25 cellular contexts compared by ENCODE assay signal in the genomic region with DNA sequence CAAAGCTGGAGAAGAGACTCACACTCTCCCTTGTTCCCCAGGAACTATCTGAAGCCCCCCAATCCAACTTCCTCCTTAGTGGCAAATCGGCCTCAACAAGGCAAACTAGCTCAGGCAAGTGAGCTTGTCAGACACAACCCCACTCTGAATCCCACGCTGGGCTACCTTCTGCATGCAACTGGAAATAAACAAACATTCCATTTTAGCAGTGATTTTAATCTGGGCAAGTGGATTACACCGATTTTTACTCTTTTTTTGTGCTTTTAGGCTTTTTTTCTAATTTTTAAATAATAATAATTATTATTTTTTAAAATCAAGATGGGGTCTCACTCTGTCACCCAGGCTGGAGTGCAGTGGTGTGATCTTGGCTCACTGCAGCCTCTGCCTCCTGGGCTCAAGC. TPM values are rescaled to one million over a fixed set of nuclear protein-coding genes. Genes with fewer than 3 reads are reported as not detected.
"Had no signal": no experiment of that assay in that cellular context is flagged by ENCODE, and none has a peak within 500 bp of the region (broad histone marks: within the 10 kb centered on the region; RNA-seq: fewer than 3 reads in every experiment).

No MANE protein-coding gene starts in this region.

- ATAC-seq: Panc1, PC-3, Right ventricle myocardium inferior, SK-N-SH treated with all-trans-retinoic acid at 6 μM for 48 hours had no signal

- H3K4me3 ChIP-seq: MG63, SJCRH30 had no signal

- H3K27ac ChIP-seq: RWPE1, SJCRH30 had no signal

- H3K27me3 ChIP-seq: MG63, SJCRH30 had no signal

- DNase-seq: Karpas-422, KG1, MG63, NCI-H1092, NCI-H1105 treated with DMSO at 0.1 percent for 48 hours, NCI-H1417 treated with DMSO at 0.1 percent for 48 hours, NCI-H146, NCI-H187, NCI-H2029, NCI-H2081 treated with DMSO at 0.1 percent for 48 hours, NCI-H2171, NCI-H226, NCI-H446, NCI-H510A, NCI-H524 treated with DMSO at 0.1 percent for 48 hours, NCI-H69, NCI-H774, PC-3, SHP77 treated with DMSO at 0.1 percent for 48 hours, SJCRH30 had no signal

- H3K4me1 ChIP-seq: SJCRH30 had no signal

- H3K36me3 ChIP-seq: MG63, SJCRH30 had no signal

RNA-seq across cellular contexts. Expression of a gene that starts 2.9 kb away (rescaled TPM):
- total RNA-seq: HT-29, Right ventricle myocardium inferior, SJCRH30 had no signal
